In the genomic region with DNA sequence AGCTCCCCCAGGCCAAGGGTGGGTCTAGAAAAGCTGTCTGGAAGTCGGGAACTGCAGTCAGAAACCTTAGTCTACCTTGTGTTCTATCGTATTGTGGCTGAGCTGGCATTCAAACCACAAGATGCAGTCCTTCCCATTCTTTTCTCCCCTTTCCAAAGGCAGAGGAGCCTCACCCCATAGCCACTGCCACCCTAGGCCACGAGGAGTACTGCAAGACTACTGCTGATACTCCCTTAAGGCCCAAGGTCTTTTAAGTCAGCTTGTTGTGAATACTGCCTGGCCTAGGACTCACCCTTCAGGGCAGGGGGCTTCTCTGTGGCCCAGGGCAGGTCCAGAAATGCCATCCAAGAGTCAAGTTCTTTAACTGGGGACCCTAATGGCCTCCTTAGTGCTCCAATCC, we compare ENCODE assay signal across 1 cellular context.
TF ChIP-seq lines count a peak whose summit lies in the region.

No MANE protein-coding gene starts in this region.

TF ChIP-seq in H1, 55 proteins besides CTCF, POLR2A, EP300 and RAD21 (continued from another document):
- no peak for TF ChIP-seq SP2 (IDR thresholded peaks at IDR 0.05; ENCODE audit: low read length)
- TF ChIP-seq NRF1 (IDR thresholded peaks at IDR 0.05; ENCODE audit: low read depth, low read length): no peak
- TF ChIP-seq POU5F1 (IDR thresholded peaks at IDR 0.05; ENCODE audit: low read depth, low read length): no peak
- no peak for TF ChIP-seq RNF2 (IDR thresholded peaks at IDR 0.05; ENCODE audit: borderline replicate concordance, low read depth, low read length, missing control alignments, poor library complexity, severe bottlenecking)
- TF ChIP-seq EGR1 (IDR thresholded peaks at IDR 0.05; ENCODE audit: borderline replicate concordance, low read depth, low read length): no peak
- no peak for TF ChIP-seq SIN3A (conservative IDR thresholded peaks at IDR 0.05 in 1 of 2, IDR thresholded peaks at IDR 0.05 in 1 of 2; ENCODE audit: low read depth in 1 of 2, low read length in 2 of 2)
